Comparison of ENCODE assay signal across 8 cellular contexts in genomic region chr16:89155184-89155679, GRCh38. TPM values are rescaled to one million over a fixed set of nuclear protein-coding genes. Genes with fewer than 3 reads are reported as not detected.
DNase-seq lines count a peak whose midpoint lies in the region; ATAC-seq and TF ChIP-seq lines count a peak whose summit lies in the region.

No MANE protein-coding gene starts in this region.

- peak overlapping the region; percentile 45 for H3K27ac Mint-ChIP-seq in Calu3 (ENCODE audit: unreplicated experiment)
- no peak overlapping the region for H3K27ac Mint-ChIP-seq in activated T-helper 1 cell treated with anti-CD3 and anti-CD28 coated beads, Interleukin-12 subunit alpha, Interleukin-12 subunit beta, Interleukin-2, Interleukin-4 antibody, amounts not matched to agents 30 ng/mL and 10 ng/mL and 1 ng/mL, durations not matched to agents 14 hours and 24 hours and 36 hours

- no peak overlapping the region for H2AFZ ChIP-seq in PC-9

- H3K4me1 ChIP-seq in ascending aorta (peaks cover 12 to 21% of the 10 kb centered on the region in 2 donors), right cardiac atrium (ENCODE audit: control insufficient read depth, insufficient read depth, low read length) (peaks cover 6% of the 10 kb centered on the region), PC-9 (replicated peaks; ENCODE audit: insufficient read depth) (no peaks in the 10 kb centered on the region; the same call in 1 of the 2 replicates)

- peaks cover 3% of the 10 kb centered on the region; the same call in 1 of the 2 replicates for H4K20me1 ChIP-seq in PC-9 (ENCODE audit: insufficient read depth)

- intact Hi-C loops in Calu3 (cut with micrococcal nuclease; ENCODE audit: unreplicated experiment) (no loop called here), ascending aorta (cut with DNase I) (no loop called here), right cardiac atrium (cut with DNase I) (no loop called here), PC-9 (cut with micrococcal nuclease; ENCODE audit: unreplicated experiment) (no loop called here)
- intact Hi-C loops in activated T-helper 1 cell treated with anti-CD3 and anti-CD28 coated beads, Interleukin-12 subunit alpha, Interleukin-12 subunit beta, Interleukin-2, Interleukin-4 antibody, amounts not matched to agents 30 ng/mL and 10 ng/mL and 1 ng/mL, durations not matched to agents 14 hours and 24 hours and 36 hours (cut with micrococcal nuclease) = no loop called here

- no peaks in the 10 kb centered on the region for H3K27me3 ChIP-seq in ascending aorta
- no peaks in the 10 kb centered on the region for H3K27me3 ChIP-seq in right cardiac atrium (ENCODE audit: control insufficient read depth, insufficient read depth)
- H3K27me3 ChIP-seq in PC-9 (ENCODE audit: insufficient read depth, low read depth) = no peaks in the 10 kb centered on the region

- H3K4me3 ChIP-seq in ascending aorta (no peak overlapping the region), right cardiac atrium (ENCODE audit: low read length) (no peak overlapping the region), retinal pigment epithelial cell (ENCODE audit: low read length) (no peak overlapping the region), PC-9 (no peak overlapping the region)

- peak overlapping the region in 1 of 2 donors; percentile 44 for H3K27ac ChIP-seq in ascending aorta
- no peak overlapping the region for H3K27ac ChIP-seq in right cardiac atrium (ENCODE audit: low read length)
- H3K27ac ChIP-seq in PC-9 = no peak overlapping the region

- ATAC-seq in right cardiac atrium (peak; percentile 69 to 76), GM21825 (IDR thresholded peaks at IDR 0.05; ENCODE audit: unreplicated experiment) (no peak)

- H3K4me1 Mint-ChIP-seq in Calu3 (ENCODE audit: low read depth, unreplicated experiment) = peaks cover 6% of the 10 kb centered on the region
- no peaks in the 10 kb centered on the region for H3K4me1 Mint-ChIP-seq in activated T-helper 1 cell treated with anti-CD3 and anti-CD28 coated beads, Interleukin-12 subunit alpha, Interleukin-12 subunit beta, Interleukin-2, Interleukin-4 antibody, amounts not matched to agents 30 ng/mL and 10 ng/mL and 1 ng/mL, durations not matched to agents 14 hours and 24 hours and 36 hours (ENCODE audit: low read depth)

- H3K9me3 ChIP-seq in ascending aorta (no peaks in the 10 kb centered on the region), right cardiac atrium (ENCODE audit: control insufficient read depth, low read length) (no peaks in the 10 kb centered on the region), PC-9 (ENCODE audit: insufficient read depth, low read depth) (no peaks in the 10 kb centered on the region)

- POLR2A ChIA-PET in PC-9 (lab: Charles Lee; ENCODE audit: unreplicated experiment) = interaction anchor here (0.6 kb wide), 1 partner anchor 450 kb away, joined by 3 read pairs; no protein-coding TSS in a partner anchor

- H3K27me3 Mint-ChIP-seq in Calu3 (ENCODE audit: unreplicated experiment) = peaks cover 32% of the 10 kb centered on the region
- no peaks in the 10 kb centered on the region for H3K27me3 Mint-ChIP-seq in activated T-helper 1 cell treated with anti-CD3 and anti-CD28 coated beads, Interleukin-12 subunit alpha, Interleukin-12 subunit beta, Interleukin-2, Interleukin-4 antibody, amounts not matched to agents 30 ng/mL and 10 ng/mL and 1 ng/mL, durations not matched to agents 14 hours and 24 hours and 36 hours (ENCODE audit: insufficient read depth)

- H3K4me2 ChIP-seq in PC-9 = no peak overlapping the region

- TF ChIP-seq CTCF in Calu3 (IDR thresholded peaks at IDR 0.05; ENCODE audit: unreplicated experiment) (no peak), ascending aorta (IDR thresholded peaks at IDR 0.05) (no peak), retinal pigment epithelial cell (conservative IDR thresholded peaks at IDR 0.05; ENCODE audit: low read depth, low read length) (no peak), PC-9 (conservative IDR thresholded peaks at IDR 0.05) (no peak)

- H3K9me3 Mint-ChIP-seq in Calu3 (ENCODE audit: low read depth, unreplicated experiment) = no peaks in the 10 kb centered on the region
- peaks cover 4% of the 10 kb centered on the region for H3K9me3 Mint-ChIP-seq in activated T-helper 1 cell treated with anti-CD3 and anti-CD28 coated beads, Interleukin-12 subunit alpha, Interleukin-12 subunit beta, Interleukin-2, Interleukin-4 antibody, amounts not matched to agents 30 ng/mL and 10 ng/mL and 1 ng/mL, durations not matched to agents 14 hours and 24 hours and 36 hours

- H3K79me2 ChIP-seq in PC-9 (ENCODE audit: low read depth) = no peaks in the 10 kb centered on the region

- CTCF ChIA-PET in Calu3 (lab: Charles Lee) (no interaction called here), PC-9 (lab: Charles Lee) (interaction anchor here (0.5 kb wide), 1 partner anchor 30 kb away, joined by 4 read pairs; no protein-coding TSS in a partner anchor)

- WGBS in right cardiac atrium = 18% methylated on average over 19 of the region's 19 CpGs

- no peak for DNase-seq in Calu3
- DNase-seq in ascending aorta (ENCODE audit: low spot score in 2 of 2) = peak; percentile 39 to 74
- peak; percentile 73 to 89 (median 88) for DNase-seq in right cardiac atrium
- DNase-seq in retinal pigment epithelial cell (ENCODE audit: low read depth) = peak; percentile 11
- no peak for DNase-seq in activated T-helper 1 cell treated with anti-CD3 and anti-CD28 coated beads, Interleukin-12 subunit alpha, Interleukin-12 subunit beta, Interleukin-2, Interleukin-4 antibody, amounts not matched to agents 30 ng/mL and 10 ng/mL and 1 ng/mL, durations not matched to agents 14 hours and 24 hours and 36 hours (ENCODE audit: low spot score)
- DNase-seq in NCI-H1694 (lab: John Stamatoyannopoulos, UW) = no peak
- no peak for DNase-seq in PC-9

- H3K36me3 Mint-ChIP-seq in Calu3 (ENCODE audit: insufficient read depth, unreplicated experiment) = peaks cover 54% of the 10 kb centered on the region
- H3K36me3 Mint-ChIP-seq in activated T-helper 1 cell treated with anti-CD3 and anti-CD28 coated beads, Interleukin-12 subunit alpha, Interleukin-12 subunit beta, Interleukin-2, Interleukin-4 antibody, amounts not matched to agents 30 ng/mL and 10 ng/mL and 1 ng/mL, durations not matched to agents 14 hours and 24 hours and 36 hours (ENCODE audit: low read depth) = peaks cover 4% of the 10 kb centered on the region

- H3K4me3 Mint-ChIP-seq in Calu3 (ENCODE audit: low read depth, unreplicated experiment) = no peak overlapping the region
- no peak overlapping the region for H3K4me3 Mint-ChIP-seq in activated T-helper 1 cell treated with anti-CD3 and anti-CD28 coated beads, Interleukin-12 subunit alpha, Interleukin-12 subunit beta, Interleukin-2, Interleukin-4 antibody, amounts not matched to agents 30 ng/mL and 10 ng/mL and 1 ng/mL, durations not matched to agents 14 hours and 24 hours and 36 hours

- H3K9me2 ChIP-seq in PC-9 (ENCODE audit: insufficient read depth) = no peaks in the 10 kb centered on the region

- peaks cover 23% of the 10 kb centered on the region; the same call in 1 of the 2 replicates for H3F3A ChIP-seq in PC-9 (ENCODE audit: insufficient read depth, low read depth)

- BruUV-seq in Calu3 (replicated peaks; lab: Mats Ljungman, UMichigan) = no TSS peak
- no TSS peak for BruUV-seq in PC-9 (replicated peaks; lab: Mats Ljungman, UMichigan)

- peaks cover 11 to 23% of the 10 kb centered on the region in 2 donors for H3K36me3 ChIP-seq in ascending aorta
- H3K36me3 ChIP-seq in PC-9 (ENCODE audit: low read depth) = no peaks in the 10 kb centered on the region

RNA-seq across cellular contexts. Expression of gene CDH15, which starts 16.3 kb away (rescaled TPM):
- total RNA-seq in Calu3 (2022) (not detected in 2 replicates), ascending aorta (not detected), right cardiac atrium (under 1 TPM; 0.09 to 0.14 (median 0.13) TPM), PC-9 (2021) (not detected in 2 replicates)
- 0.05 TPM for polyA plus RNA-seq in right cardiac atrium
- total RNA-seq in activated T-helper 1 cell treated with anti-CD3 and anti-CD28 coated beads, Interleukin-12 subunit alpha, Interleukin-12 subunit beta, Interleukin-2, Interleukin-4 antibody, amounts not matched to agents 30 ng/mL and 10 ng/mL and 1 ng/mL, durations not matched to agents 14 hours and 24 hours and 36 hours = not detected in 2 replicates

RNA-seq across cellular contexts. Expression of gene SLC22A31, which starts 45.1 kb away (rescaled TPM):
- 0.52 and 2.0 TPM in 2 replicates for total RNA-seq in Calu3 (2022)
- total RNA-seq in ascending aorta = not detected
- under 1 TPM in 2 of 4 donors, not detected in 2; 0.12 to 0.69 TPM for total RNA-seq in right cardiac atrium
- polyA plus RNA-seq in right cardiac atrium = 0.05 TPM
- 1.3 and 2.6 TPM in 2 replicates for total RNA-seq in activated T-helper 1 cell treated with anti-CD3 and anti-CD28 coated beads, Interleukin-12 subunit alpha, Interleukin-12 subunit beta, Interleukin-2, Interleukin-4 antibody, amounts not matched to agents 30 ng/mL and 10 ng/mL and 1 ng/mL, durations not matched to agents 14 hours and 24 hours and 36 hours
- 2.5 and 5.4 TPM in 2 replicates for total RNA-seq in PC-9 (2021)

Comparison
In these comparisons a context has a peak if more than half of its experiments do, and no peak if none do; other contexts are left out.
1. DNase-seq: peak in ascending aorta (2 of 2), right cardiac atrium (3 of 3) and retinal pigment epithelial cell (single experiment); none in Calu3 (single experiment), activated T-helper 1 cell treated with anti-CD3 and anti-CD28 coated beads, Interleukin-12 subunit alpha, Interleukin-12 subunit beta, Interleukin-2, Interleukin-4 antibody, amounts not matched to agents 30 ng/mL and 10 ng/mL and 1 ng/mL, durations not matched to agents 14 hours and 24 hours and 36 hours (single experiment), NCI-H1694 (single experiment) and PC-9 (0 of 2).